In genomic region chr2:33110461-33110860, GRCh38 we compare ENCODE assay signal across 14 cellular contexts.
"Had no signal": no experiment of that assay in that cellular context is flagged by ENCODE, and none has a peak within 500 bp of the region (broad histone marks: within the 10 kb centered on the region; RNA-seq: fewer than 3 reads in every experiment).

No MANE protein-coding gene starts in this region.

- H3K9me3 ChIP-seq: left ventricle myocardium inferior, vagina had no signal

- ATAC-seq: stimulated activated naive CD8-positive, alpha-beta T cell treated with anti-CD3 and anti-CD28 coated beads, Interleukin-15, Interleukin-2, amounts not matched to agents 100 U/mL and 50 U/mL, for 24 hours had no signal

- H3K27me3 ChIP-seq: vagina had no signal

- H3K4me3 ChIP-seq: dorsolateral prefrontal cortex, left ventricle myocardium inferior, vagina had no signal

- DNase-seq: activated CD4-positive, alpha-beta memory T cell treated with anti-CD3 and anti-CD28 coated beads, Interleukin-2, amount 10 ng/mL, durations not matched to agents 7 days and 5 days; activated CD4-positive, alpha-beta T cell treated with anti-CD3 and anti-CD28 coated beads for 48 hours; activated CD4-positive, CD25-positive, alpha-beta regulatory T cell; activated naive CD4-positive, alpha-beta T cell treated with Interleukin-2 at 50 U/mL for 16 hours; activated T-cell treated with anti-CD3 and anti-CD28 coated beads, Interleukin-2, amount 50 U/mL, for 24 hours; anterior cingulate cortex; dorsolateral prefrontal cortex; head of caudate nucleus; kidney glomerular epithelial cell; left ventricle myocardium inferior; occipital lobe; stimulated activated CD4-positive, alpha-beta T cell treated with anti-CD3 and anti-CD28 coated beads, Interleukin-2, amount 100 ng/mL, for 24 hours; stimulated activated naive CD8-positive, alpha-beta T cell treated with anti-CD3 and anti-CD28 coated beads, Interleukin-15, Interleukin-2, amounts not matched to agents 100 U/mL and 50 U/mL, for 24 hours had no signal

- H3K36me3 ChIP-seq: vagina had no signal

- H3K27ac ChIP-seq: dorsolateral prefrontal cortex, vagina had no signal
